15 cellular contexts compared by ENCODE assay signal in genomic region chr2:145789636-145790035, GRCh38.
DNase-seq lines count a peak whose midpoint lies in the region; ATAC-seq and TF ChIP-seq lines count a peak whose summit lies in the region.
"Had no signal": no experiment of that assay in that cellular context is flagged by ENCODE, and none has a peak within 500 bp of the region (broad histone marks: within the 10 kb centered on the region; RNA-seq: fewer than 3 reads in every experiment).

No MANE protein-coding gene starts in this region.

- TF ChIP-seq CTCF in Calu3 (IDR thresholded peaks at IDR 0.05; ENCODE audit: unreplicated experiment), result no peak
- no peak for TF ChIP-seq CTCF in osteocyte (IDR thresholded peaks at IDR 0.05)

- 0 out of 2 replicates have a peak overlapping the region, but pooled peaks have one; percentile 9 for H3K27ac ChIP-seq in SK-N-MC

- ATAC-seq in GM19452 (IDR thresholded peaks at IDR 0.05; ENCODE audit: unreplicated experiment), result no peak
- ATAC-seq: GM23338 had no signal

- H3K4me1 Mint-ChIP-seq in Calu3 (ENCODE audit: low read depth, unreplicated experiment) (no peaks in the 10 kb centered on the region), osteocyte (ENCODE audit: unreplicated experiment) (no peaks in the 10 kb centered on the region)
- H3K4me1 Mint-ChIP-seq: CD8-positive, alpha-beta memory T cell; GM23338; H9 had no signal

- H3K27ac Mint-ChIP-seq in Calu3 (ENCODE audit: unreplicated experiment), result peak overlapping the region; percentile 14
- peak overlapping the region; percentile 50 for H3K27ac Mint-ChIP-seq in osteocyte (ENCODE audit: unreplicated experiment)
- H3K27ac Mint-ChIP-seq: CD8-positive, alpha-beta memory T cell; GM23338; H9 had no signal

- no peaks in the 10 kb centered on the region for H3K9me3 ChIP-seq in SK-N-MC (ENCODE audit: low read depth, low read length)
- H3K9me3 ChIP-seq: Caco-2 had no signal

- H3K27me3 ChIP-seq in H7 (ENCODE audit: control insufficient read depth, insufficient read depth, low read length), result no peaks in the 10 kb centered on the region

- no peaks in the 10 kb centered on the region for H3K36me3 ChIP-seq in SK-N-MC (ENCODE audit: insufficient read depth, low read length)
- H3K36me3 ChIP-seq in H7 (replicated peaks; ENCODE audit: control insufficient read depth, insufficient read depth, low read length), result no peaks in the 10 kb centered on the region

- H3K36me3 Mint-ChIP-seq in Calu3 (ENCODE audit: insufficient read depth, unreplicated experiment) (no peaks in the 10 kb centered on the region), osteocyte (ENCODE audit: unreplicated experiment) (no peaks in the 10 kb centered on the region)
- H3K36me3 Mint-ChIP-seq: CD8-positive, alpha-beta memory T cell had no signal

- H3K9me3 Mint-ChIP-seq in Calu3 (ENCODE audit: low read depth, unreplicated experiment), result peaks cover 2% of the 10 kb centered on the region
- H3K9me3 Mint-ChIP-seq in osteocyte (ENCODE audit: unreplicated experiment), result no peaks in the 10 kb centered on the region

- CTCF ChIA-PET in Calu3 (lab: Charles Lee), result no interaction called here

- intact Hi-C loops in Calu3 (cut with micrococcal nuclease; ENCODE audit: unreplicated experiment), result no loop called here

- DNase-seq in Calu3 (no peak), SK-N-MC (ENCODE audit: low read depth, low spot score) (peak; percentile 18), dedifferentiated amniotic fluid mesenchymal stem cell (ENCODE audit: extremely low spot score) (peak; percentile 29), osteocyte (ENCODE audit: extremely low spot score, unreplicated experiment) (no peak), AML-193 (lab: John Stamatoyannopoulos, UW) (no peak), H7 (no peak)
- DNase-seq: Caco-2; CD8-positive, alpha-beta memory T cell; DMS53; GF-D8; H9; Kasumi-1; KBM-7 had no signal

- no peak overlapping the region for H3K4me3 Mint-ChIP-seq in Calu3 (ENCODE audit: low read depth, unreplicated experiment)
- H3K4me3 Mint-ChIP-seq in osteocyte (ENCODE audit: unreplicated experiment), result no peak overlapping the region
- H3K4me3 Mint-ChIP-seq: CD8-positive, alpha-beta memory T cell; GM23338; H9 had no signal

- H3K27me3 Mint-ChIP-seq in Calu3 (ENCODE audit: unreplicated experiment) (no peaks in the 10 kb centered on the region), osteocyte (ENCODE audit: unreplicated experiment) (no peaks in the 10 kb centered on the region)
- H3K27me3 Mint-ChIP-seq: CD8-positive, alpha-beta memory T cell had no signal

- H3K9ac ChIP-seq in SK-N-MC (ENCODE audit: insufficient read length), result no peak overlapping the region

- H3K4me3 ChIP-seq in SK-N-MC, result no peak overlapping the region
- H3K4me3 ChIP-seq in H7 (ENCODE audit: insufficient read depth, low read depth, low read length), result no peak overlapping the region
- H3K4me3 ChIP-seq: GM23338 had no signal

- no TSS peak for BruUV-seq in Calu3 (replicated peaks; lab: Mats Ljungman, UMichigan)

Comparison
In these comparisons a context has a peak if more than half of its experiments do, and no peak if none do; other contexts are left out.
1. DNase-seq: peak in SK-N-MC (single experiment) and dedifferentiated amniotic fluid mesenchymal stem cell (single experiment); none in Calu3 (single experiment), osteocyte (single experiment), AML-193 (0 of 2) and H7 (single experiment).